Comparison of ENCODE assay signal across 5 cellular contexts in genomic region chr5:179285776-179286162, GRCh38. TPM values are rescaled to one million over a fixed set of nuclear protein-coding genes. Genes with fewer than 3 reads are reported as not detected.
"Had no signal": no experiment of that assay in that cellular context is flagged by ENCODE, and none has a peak within 500 bp of the region (broad histone marks: within the 10 kb centered on the region; RNA-seq: fewer than 3 reads in every experiment).

No MANE protein-coding gene starts in this region.

RNA-seq across cellular contexts. Expression of gene ADAMTS2, which starts 59.5 kb away (rescaled TPM):
- total RNA-seq: activated CD4-positive, alpha-beta T cell treated with anti-CD3 and anti-CD28 coated beads, Interleukin-2, amount 10 ng/mL, durations not matched to agents 7 days and 5 days; activated CD8-positive, alpha-beta T cell treated with anti-CD3 and anti-CD28 coated beads, Interleukin-2, amount 10 ng/mL, durations not matched to agents 7 days and 5 days; activated naive CD8-positive, alpha-beta T cell treated with anti-CD3 and anti-CD28 coated beads, Interleukin-2, amount 10 ng/mL, durations not matched to agents 7 days and 5 days; activated T-helper 2 cell treated with anti-CD3 and anti-CD28 coated beads, Interferon-gamma antibody, Interleukin-2, Interleukin-4, amounts not matched to agents 10 μg/mL and 5 μg/mL and 100 μg/mL, durations not matched to agents 14 hours and 24 hours and 36 hours; naive thymus-derived CD4-positive, alpha-beta T cell had no signal
- polyA plus RNA-seq: naive thymus-derived CD4-positive, alpha-beta T cell had no signal
